11 cellular contexts compared by ENCODE assay signal in genomic region chr1:4087530-4088420, GRCh38.
"Had no signal": no experiment of that assay in that cellular context is flagged by ENCODE, and none has a peak within 500 bp of the region (broad histone marks: within the 10 kb centered on the region; RNA-seq: fewer than 3 reads in every experiment).

No MANE protein-coding gene starts in this region.

- H3K36me3 Mint-ChIP-seq: natural killer cell treated with Interleukin-12 subunit alpha and Interleukin-12 subunit beta and Interleukin-15 and Interleukin-18, amount 100 ng/mL, for 72 hours had no signal

- DNase-seq: activated CD8-positive, alpha-beta memory T cell treated with anti-CD3 and anti-CD28 coated beads for 24 hours; central memory CD4-positive, alpha-beta T cell; effector memory CD4-positive, alpha-beta T cell; heart left ventricle; stimulated activated naive CD4-positive, alpha-beta T cell; SW 1271; testis had no signal

- H3K27me3 ChIP-seq: SJSA1, testis had no signal

- H3K27ac Mint-ChIP-seq: natural killer cell treated with Interleukin-12 subunit alpha and Interleukin-12 subunit beta and Interleukin-15 and Interleukin-18, amount 100 ng/mL, for 72 hours; T-helper 2 cell treated with Interferon-gamma antibody and Interleukin-4, amounts not matched to agents 5 μg/mL and 100 μg/mL, for 36 hours had no signal

- H3K36me3 ChIP-seq: heart left ventricle, SJSA1 had no signal

- H3K9me3 ChIP-seq: testis had no signal

- ATAC-seq: activated CD4-positive, CD25-positive, alpha-beta regulatory T cell treated with anti-CD3 and anti-CD28 coated beads, Interleukin-2, amount 50 U/mL, for 24 hours; heart left ventricle had no signal

- H3K27ac ChIP-seq: heart left ventricle, SJSA1, testis had no signal

- H3K4me3 ChIP-seq: heart left ventricle, SJSA1, testis had no signal

- H3K4me1 ChIP-seq: heart left ventricle, SJSA1 had no signal

- H3K9me3 Mint-ChIP-seq: natural killer cell treated with Interleukin-12 subunit alpha and Interleukin-12 subunit beta and Interleukin-15 and Interleukin-18, amount 100 ng/mL, for 72 hours; T-helper 2 cell treated with Interferon-gamma antibody and Interleukin-4, amounts not matched to agents 5 μg/mL and 100 μg/mL, for 36 hours had no signal

- H3K4me3 Mint-ChIP-seq: natural killer cell treated with Interleukin-12 subunit alpha and Interleukin-12 subunit beta and Interleukin-15 and Interleukin-18, amount 100 ng/mL, for 72 hours; T-helper 2 cell treated with Interferon-gamma antibody and Interleukin-4, amounts not matched to agents 5 μg/mL and 100 μg/mL, for 36 hours had no signal
